1 cellular context compared by ENCODE assay signal in genomic region chr3:146581080-146581601, GRCh38.
TF ChIP-seq lines count a peak whose summit lies in the region.

No MANE protein-coding gene starts in this region.

TF ChIP-seq in HepG2, 621 proteins besides CTCF, POLR2A, EP300 and RAD21 (continued from another document and continues in another):
- TF ChIP-seq SOX6 (IDR thresholded peaks at IDR 0.05) (no peak), SOX6 (CRISPR knock-in tag; IDR thresholded peaks at IDR 0.05) (peak; percentile 98), ARID4A (CRISPR knock-in tag; IDR thresholded peaks at IDR 0.05; ENCODE audit: borderline replicate concordance) (no peak), NFKBIZ (CRISPR knock-in tag; IDR thresholded peaks at IDR 0.05) (peak; percentile 54; the same call in 1 of the 2 replicates), PBX2 (CRISPR knock-in tag; IDR thresholded peaks at IDR 0.05) (peak; percentile 32; the same call in 1 of the 2 replicates), ZNF615 (CRISPR knock-in tag; IDR thresholded peaks at IDR 0.05; ENCODE audit: borderline replicate concordance) (no peak), ZSCAN5A (CRISPR knock-in tag; IDR thresholded peaks at IDR 0.05; ENCODE audit: borderline replicate concordance) (peak; percentile 76; the same call in 1 of the 2 replicates), MBNL3 (CRISPR knock-in tag; conservative IDR thresholded peaks at IDR 0.05) (no peak), ZSCAN21 (CRISPR knock-in tag; IDR thresholded peaks at IDR 0.05; ENCODE audit: borderline replicate concordance) (peak; percentile 24; the same call in 1 of the 2 replicates), SP5 (CRISPR knock-in tag; IDR thresholded peaks at IDR 0.05; ENCODE audit: borderline replicate concordance, low read depth) (0 out of 2 replicates have a peak, but pooled peaks have one; percentile 30), ZNF205 (CRISPR knock-in tag; IDR thresholded peaks at IDR 0.05) (no peak), HNF1A (IDR thresholded peaks at IDR 0.05; ENCODE audit: low read depth) (peak; percentile 71), HNF1A (CRISPR knock-in tag; IDR thresholded peaks at IDR 0.05; ENCODE audit: borderline replicate concordance) (peak; percentile 48; the same call in 1 of the 2 replicates), ELF3 (CRISPR knock-in tag; IDR thresholded peaks at IDR 0.05) (peak; percentile 84), SRSF9 (IDR thresholded peaks at IDR 0.05; ENCODE audit: borderline replicate concordance, insufficient read depth, low read depth, low read length, poor library complexity, severe bottlenecking) (no peak), RBM22 (optimal IDR thresholded peaks at IDR 0.05; ENCODE audit: low read length) (no peak), MIER3 (CRISPR knock-in tag; IDR thresholded peaks at IDR 0.05; ENCODE audit: borderline replicate concordance) (peak; percentile 58; the same call in 1 of the 2 replicates), ZBTB43 (CRISPR knock-in tag; conservative IDR thresholded peaks at IDR 0.05) (peak; percentile 38; the same call in 1 of the 2 replicates), BRF2 (CRISPR knock-in tag; IDR thresholded peaks at IDR 0.05) (0 out of 2 replicates have a peak, but pooled peaks have one; percentile 58), ZNF280D (CRISPR knock-in tag; IDR thresholded peaks at IDR 0.05) (0 out of 2 replicates have a peak, but pooled peaks have one; percentile 66), ZNF878 (CRISPR knock-in tag; IDR thresholded peaks at IDR 0.05) (no peak), GFI1 (CRISPR knock-in tag; IDR thresholded peaks at IDR 0.05; ENCODE audit: borderline replicate concordance) (peak; percentile 90), ZGPAT (CRISPR knock-in tag; IDR thresholded peaks at IDR 0.05) (peak; percentile 82), SMYD3 (CRISPR knock-in tag; IDR thresholded peaks at IDR 0.05) (peak; percentile 78), ZBTB39 (CRISPR knock-in tag; IDR thresholded peaks at IDR 0.05) (0 out of 2 replicates have a peak, but pooled peaks have one; percentile 36), FOXP1 (IDR thresholded peaks at IDR 0.05) (peak; percentile 90), FOXP1 (CRISPR knock-in tag; IDR thresholded peaks at IDR 0.05) (peak; percentile 97), ZBTB8A (CRISPR knock-in tag; IDR thresholded peaks at IDR 0.05; ENCODE audit: borderline replicate concordance, low read depth) (no peak), HOXA9 (CRISPR knock-in tag; IDR thresholded peaks at IDR 0.05; ENCODE audit: borderline replicate concordance) (no peak), STAG1 (CRISPR knock-in tag; IDR thresholded peaks at IDR 0.05) (no peak), TBX3 (IDR thresholded peaks at IDR 0.05; ENCODE audit: borderline replicate concordance) (peak; percentile 94), ZNF225 (CRISPR knock-in tag; IDR thresholded peaks at IDR 0.05) (no peak)
